7 cellular contexts compared by ENCODE assay signal in the genomic region with DNA sequence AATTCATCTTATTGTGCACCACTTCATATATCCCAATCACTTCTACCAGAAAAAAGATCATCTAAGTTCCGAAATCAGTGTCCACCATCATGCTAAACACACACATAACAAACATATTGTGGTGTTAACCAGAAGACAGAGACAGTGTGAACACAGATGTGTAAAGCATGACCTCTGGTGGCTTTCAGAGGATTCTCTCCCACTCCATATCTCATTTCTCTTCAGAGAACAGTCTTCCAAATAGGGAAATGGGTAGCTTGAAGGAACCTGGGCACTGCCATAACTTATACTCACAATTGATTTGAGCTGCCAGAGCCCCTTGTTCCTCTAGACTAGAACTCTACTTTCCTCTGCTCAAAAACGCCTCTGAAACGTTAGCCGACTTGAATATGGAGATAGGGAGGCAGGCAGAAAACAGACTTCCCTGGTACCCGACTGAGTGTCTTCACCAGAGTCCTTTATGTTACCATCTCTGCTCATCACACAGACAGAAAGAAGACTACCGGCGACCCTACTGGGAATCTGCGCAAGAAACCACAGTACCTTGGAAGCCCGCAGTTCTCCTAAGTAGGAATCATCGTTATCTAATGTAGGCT. TPM values are rescaled to one million over a fixed set of nuclear protein-coding genes. Genes with fewer than 3 reads are reported as not detected.
A peak's percentile ranks its signal among the peaks of the same experiment; 100 is the strongest.
DNase-seq lines count a peak whose midpoint lies in the region; ATAC-seq and TF ChIP-seq lines count a peak whose summit lies in the region.

No MANE protein-coding gene starts in this region.

- no peaks in the 10 kb centered on the region for H3K79me2 ChIP-seq in OCI-LY7 (ENCODE audit: insufficient read depth, low read depth, low read length)

- H3K9ac ChIP-seq in endocrine pancreas (ENCODE audit: control insufficient read depth, insufficient read depth, low read length) = peak overlapping the region; percentile 31

- POLR2A ChIA-PET in OCI-LY7 (lab: Charles Lee) = interaction anchor here (0.6 kb wide), 1 partner anchor 81 kb away, joined by 3 read pairs; no protein-coding TSS in a partner anchor

- peak; percentile 63 for TF ChIP-seq CTCF in OCI-LY7 (conservative IDR thresholded peaks at IDR 0.05; ENCODE audit: low read length)

- H3K9me3 ChIP-seq in OCI-LY7 (ENCODE audit: low read length) (no peaks in the 10 kb centered on the region), endocrine pancreas (ENCODE audit: control insufficient read depth, low read length) (no peaks in the 10 kb centered on the region)

- no peaks in the 10 kb centered on the region for H4K20me1 ChIP-seq in OCI-LY7 (ENCODE audit: insufficient read depth, low read length)

- H3K4me1 ChIP-seq in OCI-LY7 (ENCODE audit: insufficient read depth, low read length, poor library complexity, severe bottlenecking) = peaks cover 13% of the 10 kb centered on the region
- peaks cover 12% of the 10 kb centered on the region for H3K4me1 ChIP-seq in endocrine pancreas (ENCODE audit: control insufficient read depth, insufficient read depth, low read length)

- peak overlapping the region; percentile 83 to 99 (median 96) for H3K27ac Mint-ChIP-seq in naive B cell

- no peak overlapping the region for H2AFZ ChIP-seq in OCI-LY7 (ENCODE audit: low read length)

- CTCF ChIA-PET in OCI-LY7 (lab: Charles Lee; ENCODE audit: unreplicated experiment) = interaction anchor here (1.2 kb wide), 1 partner anchor 284 kb away, joined by 3 read pairs; no protein-coding TSS in a partner anchor

- H3K36me3 ChIP-seq in OCI-LY7 (ENCODE audit: insufficient read depth, low read length) (no peaks in the 10 kb centered on the region), endocrine pancreas (ENCODE audit: control insufficient read depth, insufficient read depth, low read length) (no peaks in the 10 kb centered on the region)

- H3K9me2 ChIP-seq in OCI-LY7 (ENCODE audit: insufficient read depth, low read length) = no peaks in the 10 kb centered on the region

- H3K36me3 Mint-ChIP-seq in naive B cell = no peaks in the 10 kb centered on the region

- BruUV-seq in OCI-LY7 (replicated peaks; lab: Mats Ljungman, UMichigan) = no TSS peak

- ATAC-seq in GM21529 (IDR thresholded peaks at IDR 0.05; ENCODE audit: unreplicated experiment) = peak; percentile 54
- ATAC-seq in naive B cell (ENCODE audit: low read depth in 2 of 2) = peak; percentile 34 to 46

- H3K27me3 ChIP-seq in endocrine pancreas (ENCODE audit: control insufficient read depth, insufficient read depth, low read length) = no peaks in the 10 kb centered on the region

- peak overlapping the region; percentile 54 for H3K4me2 ChIP-seq in OCI-LY7 (ENCODE audit: low read length)

- intact Hi-C loops in OCI-LY7 (cut with micrococcal nuclease; ENCODE audit: unreplicated experiment) = loop anchor here (1.0 kb wide), 3 partner anchors 12 to 284 kb away; no protein-coding TSS in a partner anchor

- H3K4me3 ChIP-seq in OCI-LY7 (ENCODE audit: low read depth, low read length, poor library complexity, severe bottlenecking) (peak overlapping the region; percentile 16), endocrine pancreas (ENCODE audit: control insufficient read depth, insufficient read depth, low read length) (peak overlapping the region; percentile 49)

- DNase-seq in EH (ENCODE audit: low read depth) = peak; percentile 65
- peak; percentile 63 for DNase-seq in OCI-LY7 (ENCODE audit: low spot score)
- no peak for DNase-seq in naive B cell
- no peak for DNase-seq in activated CD4-positive, CD25-positive, alpha-beta regulatory T cell treated with anti-CD3 and anti-CD28 coated beads, Interleukin-2, amount 50 U/mL, for 72 hours
- no peak for DNase-seq in NCI-H128 (lab: John Stamatoyannopoulos, UW; ENCODE audit: unreplicated experiment)

- H3K4me1 Mint-ChIP-seq in naive B cell = peaks cover 16 to 23% (median 22%) of the 10 kb centered on the region in 3 donors

- no peak overlapping the region for H3K27ac ChIP-seq in OCI-LY7 (ENCODE audit: low read depth, low read length, poor library complexity, severe bottlenecking)

- H3K9me3 Mint-ChIP-seq in naive B cell = no peaks in the 10 kb centered on the region

- peak overlapping the region; percentile 88 to 93 (median 92) for H3K4me3 Mint-ChIP-seq in naive B cell

- H3K27me3 Mint-ChIP-seq in naive B cell = peaks cover 18 to 31% (median 25%) of the 10 kb centered on the region in 3 donors

RNA-seq across cellular contexts. Expression of a gene that starts 1.8 kb away (rescaled TPM):
- total RNA-seq in OCI-LY7 (2014; rRNA removed; shearing (Covaris generic)) = not detected in 2 replicates
- total RNA-seq in OCI-LY7 (2022) = 0.35 TPM in 1 of 2 replicates, not detected in the other
- under 1 TPM in 3 of 6 donors, not detected in 3; 0.04 to 0.65 (median 0.62) TPM for polyA plus RNA-seq in naive B cell (ENCODE audit: low read depth in 6 of 6)

RNA-seq across cellular contexts. Expression of a gene that starts 21.6 kb away (rescaled TPM):
- 12.3 and 14.9 TPM in 2 replicates for total RNA-seq in OCI-LY7 (2014; rRNA removed; shearing (Covaris generic))
- total RNA-seq in OCI-LY7 (2022) = 21.0 and 21.2 TPM in 2 replicates
- polyA plus RNA-seq in naive B cell (ENCODE audit: low read depth in 6 of 6) = 10 to 100 TPM; 20.8 to 44.2 (median 36.0) TPM

RNA-seq across cellular contexts. Expression of a gene that starts 36.4 kb away (rescaled TPM):
- total RNA-seq in OCI-LY7 (2014; rRNA removed; shearing (Covaris generic)) = 7.6 and 8.3 TPM in 2 replicates
- 22.7 and 27.2 TPM in 2 replicates for total RNA-seq in OCI-LY7 (2022)
- 1 to 10 TPM in 4 of 6 donors, under 1 TPM in 2; 0.43 to 2.3 (median 1.2) TPM for polyA plus RNA-seq in naive B cell (ENCODE audit: low read depth in 6 of 6)

Comparison
In these comparisons a context has a peak if more than half of its experiments do, and no peak if none do; other contexts are left out.
1. DNase-seq: peak in EH (single experiment) and OCI-LY7 (single experiment); none in naive B cell (single experiment), activated CD4-positive, CD25-positive, alpha-beta regulatory T cell treated with anti-CD3 and anti-CD28 coated beads, Interleukin-2, amount 50 U/mL, for 72 hours (single experiment) and NCI-H128 (single experiment).